Comparison of ENCODE assay signal across 8 cellular contexts in the genomic region with DNA sequence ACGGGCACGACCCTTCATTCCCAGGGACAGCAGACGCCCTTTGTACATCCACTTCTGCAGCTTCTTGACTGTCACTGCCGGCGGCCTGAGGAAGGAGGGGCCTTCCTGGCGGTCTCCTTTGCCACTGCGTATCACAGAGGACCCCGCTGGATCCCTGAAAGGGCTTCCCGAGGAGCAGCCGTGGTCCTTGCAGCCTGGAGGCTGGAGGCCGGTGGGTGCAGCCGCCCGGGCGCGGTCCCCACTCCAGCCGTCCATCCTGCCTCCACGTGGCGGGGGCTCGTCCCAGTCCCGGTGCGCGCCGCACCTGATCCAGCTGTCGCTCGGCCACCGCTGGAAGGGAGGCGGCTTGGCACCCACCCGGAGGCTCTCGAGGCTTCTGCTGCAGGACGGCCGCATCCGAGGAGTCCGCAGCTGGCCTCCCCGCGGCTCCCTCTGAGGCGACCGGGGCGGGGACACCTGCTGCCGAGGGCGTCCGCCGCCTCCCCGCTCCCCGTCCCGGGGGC. TPM values are rescaled to one million over a fixed set of nuclear protein-coding genes. Genes with fewer than 3 reads are reported as not detected.
A peak's percentile ranks its signal among the peaks of the same experiment; 100 is the strongest.
DNase-seq lines count a peak whose midpoint lies in the region; ATAC-seq and TF ChIP-seq lines count a peak whose summit lies in the region.

No MANE protein-coding gene starts in this region.

- H2BK15ac ChIP-seq in neuronal stem cell (ENCODE audit: low read length): peak overlapping the region; percentile 75

- H3K4me2 ChIP-seq in neuronal stem cell (ENCODE audit: insufficient read depth, low read length, poor library complexity, severe bottlenecking): peak overlapping the region; percentile 80

- no peak overlapping the region for H2BK120ac ChIP-seq in neuronal stem cell (ENCODE audit: low read depth, low read length)

- peaks cover 2% of the 10 kb centered on the region for H3K36me3 Mint-ChIP-seq in activated CD8-positive, alpha-beta T cell treated with anti-CD3 and anti-CD28 coated beads, Interleukin-2, amount 10 ng/mL, durations not matched to agents 7 days and 5 days (ENCODE audit: low read depth)

- H3K27me3 ChIP-seq in MG63: no peaks in the 10 kb centered on the region
- H3K27me3 ChIP-seq in neuronal stem cell (ENCODE audit: control insufficient read depth in 3 of 3, insufficient read depth in 3 of 3, low read depth in 1 of 3, low read length in 3 of 3): peaks cover 0 to 34% (median 0%) of the 10 kb centered on the region in 3 experiments

- H3K4me1 Mint-ChIP-seq in activated CD8-positive, alpha-beta T cell treated with anti-CD3 and anti-CD28 coated beads, Interleukin-2, amount 10 ng/mL, durations not matched to agents 7 days and 5 days (ENCODE audit: low read depth): peaks cover 25% of the 10 kb centered on the region

- H3K27me3 Mint-ChIP-seq in activated CD8-positive, alpha-beta T cell treated with anti-CD3 and anti-CD28 coated beads, Interleukin-2, amount 10 ng/mL, durations not matched to agents 7 days and 5 days (ENCODE audit: low read depth): peaks cover 5% of the 10 kb centered on the region

- H2AFZ ChIP-seq in neuronal stem cell (ENCODE audit: low read length): peak overlapping the region; percentile 98

- H2BK12ac ChIP-seq in neuronal stem cell (ENCODE audit: low read length): no peak overlapping the region

- peak overlapping the region; percentile 73 for H3K4me3 ChIP-seq in MG63
- H3K4me3 ChIP-seq in fibroblast of the aortic adventitia (ENCODE audit: low read depth, low read length): peak overlapping the region; percentile 70
- H3K4me3 ChIP-seq in neuronal stem cell (ENCODE audit: low read length in 2 of 2): peak overlapping the region; percentile 57 to 89
- peak overlapping the region; percentile 61 for H3K4me3 ChIP-seq in urinary bladder (ENCODE audit: low read depth, low read length)

- H3K36me3 ChIP-seq in MG63 (no peaks in the 10 kb centered on the region), neuronal stem cell (replicated peaks in 1 of 2; ENCODE audit: control insufficient read depth in 2 of 2, insufficient read depth in 2 of 2, low read length in 2 of 2) (no peaks in the 10 kb centered on the region), urinary bladder (ENCODE audit: insufficient read depth) (no peaks in the 10 kb centered on the region)

- peak overlapping the region; percentile 94 for H3K9ac ChIP-seq in neuronal stem cell (ENCODE audit: low read depth, low read length, poor library complexity)

- H3K9me3 ChIP-seq in MG63 (no peaks in the 10 kb centered on the region), neuronal stem cell (replicated peaks in 1 of 2; ENCODE audit: control insufficient read depth in 2 of 2, insufficient read depth in 1 of 2, low read depth in 1 of 2, low read length in 2 of 2) (no peaks in the 10 kb centered on the region)

- H3K4me1 ChIP-seq in neuronal stem cell (ENCODE audit: control insufficient read depth in 2 of 2, insufficient read depth in 1 of 2, low read depth in 1 of 2, low read length in 2 of 2) (peaks cover 1 to 4% of the 10 kb centered on the region in 2 donors), urinary bladder (ENCODE audit: insufficient read depth) (no peaks in the 10 kb centered on the region)

- H3K14ac ChIP-seq in neuronal stem cell (ENCODE audit: low read length): peak overlapping the region; percentile 89

- H2AK5ac ChIP-seq in neuronal stem cell (ENCODE audit: low read depth, low read length): peak overlapping the region; percentile 63

- CTCF ChIA-PET in activated CD8-positive, alpha-beta T cell treated with anti-CD3 and anti-CD28 coated beads, Interleukin-2, amount 10 ng/mL, durations not matched to agents 7 days and 5 days (lab: Charles Lee): interaction anchor here (0.7 to 3.0 kb wide), 5 partner anchors 10 to 256 kb away, joined by 3 to 11 read pairs (median 5); no protein-coding TSS in a partner anchor

- no peak overlapping the region for H3K4ac ChIP-seq in neuronal stem cell (ENCODE audit: low read length)

- POLR2A ChIA-PET in activated CD8-positive, alpha-beta T cell treated with anti-CD3 and anti-CD28 coated beads, Interleukin-2, amount 10 ng/mL, durations not matched to agents 7 days and 5 days (lab: Charles Lee): interaction anchor here (0.8 to 1.5 kb wide), 4 partner anchors 21 to 76 kb away, joined by 3 read pairs; partner anchors contain the start of genes BCL10 and C1orf52

- WGBS in neuronal stem cell (ENCODE audit: extremely low coverage in 2 of 2, insufficient read length in 2 of 2, insufficient replicate concordance in 1 of 2), 2 donors: no CpG with 5 or more reads among the region's 45 CpGs
- 1% methylated on average over 45 of the region's 45 CpGs for WGBS in urinary bladder

- no peak for TF ChIP-seq CTCF in fibroblast of the aortic adventitia (IDR thresholded peaks at IDR 0.05; ENCODE audit: insufficient read depth, low read length)

- H3K18ac ChIP-seq in neuronal stem cell (ENCODE audit: low read length): peak overlapping the region; percentile 99

- no peak overlapping the region for H4K8ac ChIP-seq in neuronal stem cell (ENCODE audit: low read depth, low read length)

- H4K91ac ChIP-seq in neuronal stem cell (ENCODE audit: low read depth, low read length, poor library complexity): no peak overlapping the region

- peaks cover 6% of the 10 kb centered on the region for H3K79me1 ChIP-seq in neuronal stem cell (ENCODE audit: low read depth, low read length)

- H3K27ac ChIP-seq in neuronal stem cell (replicated peaks; ENCODE audit: low read length): peak overlapping the region; percentile 98
- peak overlapping the region; percentile 53 for H3K27ac ChIP-seq in urinary bladder (ENCODE audit: low read depth)

- peak overlapping the region; percentile 21 for H3K27ac Mint-ChIP-seq in activated CD8-positive, alpha-beta T cell treated with anti-CD3 and anti-CD28 coated beads, Interleukin-2, amount 10 ng/mL, durations not matched to agents 7 days and 5 days

- no peaks in the 10 kb centered on the region for H3K9me3 Mint-ChIP-seq in activated CD8-positive, alpha-beta T cell treated with anti-CD3 and anti-CD28 coated beads, Interleukin-2, amount 10 ng/mL, durations not matched to agents 7 days and 5 days (ENCODE audit: insufficient read depth)

- H3K23ac ChIP-seq in neuronal stem cell (ENCODE audit: low read depth, low read length, poor library complexity): peak overlapping the region; percentile 98

- peak; percentile 41 for ATAC-seq in GM18502 (IDR thresholded peaks at IDR 0.05; ENCODE audit: poor library complexity, unreplicated experiment)
- peak; percentile 59 for ATAC-seq in activated CD8-positive, alpha-beta T cell treated with anti-CD3 and anti-CD28 coated beads, Interleukin-2, amount 10 ng/mL, durations not matched to agents 7 days and 5 days

- peak overlapping the region; percentile 98 for H2BK5ac ChIP-seq in neuronal stem cell (ENCODE audit: low read length)

- peak overlapping the region; percentile 83 for H3K4me3 Mint-ChIP-seq in activated CD8-positive, alpha-beta T cell treated with anti-CD3 and anti-CD28 coated beads, Interleukin-2, amount 10 ng/mL, durations not matched to agents 7 days and 5 days

- DNase-seq in HCEC 1CT (peak; percentile 9), MG63 (no peak), fibroblast of the aortic adventitia (ENCODE audit: low read depth) (no peak), neuronal stem cell (ENCODE audit: low spot score) (peak; percentile 36), occipital lobe (lab: John Stamatoyannopoulos, UW) (no peak)
- peak; percentile 56 for DNase-seq in activated CD8-positive, alpha-beta T cell treated with anti-CD3 and anti-CD28 coated beads, Interleukin-2, amount 10 ng/mL, durations not matched to agents 7 days and 5 days

RNA-seq across cellular contexts. Expression of gene SYDE2, which starts 0.4 kb away (rescaled TPM):
- total RNA-seq in MG63 (2014; rRNA removed; shearing (Covaris generic); ENCODE audit: low replicate concordance): 1.3 and 2.8 TPM in 2 replicates
- 1 to 10 TPM; 1.9 to 2.6 TPM for total RNA-seq in activated CD8-positive, alpha-beta T cell treated with anti-CD3 and anti-CD28 coated beads, Interleukin-2, amount 10 ng/mL, durations not matched to agents 7 days and 5 days
- total RNA-seq in fibroblast of the aortic adventitia (ENCODE audit: low replicate concordance) (5.2 and 6.5 TPM in 2 replicates), urinary bladder (54.0 TPM), occipital lobe (2.3 TPM)
- polyA plus RNA-seq in neuronal stem cell (2013, experiment 1 of 2): 6.4 TPM
- 6.2 TPM for polyA plus RNA-seq in neuronal stem cell (2013, experiment 2 of 2)
- polyA plus RNA-seq in urinary bladder: 6.7 TPM

RNA-seq across cellular contexts. Expression of gene C1orf52, which starts 59.0 kb away (rescaled TPM):
- 16.4 and 19.8 TPM in 2 replicates for total RNA-seq in MG63 (2014; rRNA removed; shearing (Covaris generic); ENCODE audit: low replicate concordance)
- total RNA-seq in activated CD8-positive, alpha-beta T cell treated with anti-CD3 and anti-CD28 coated beads, Interleukin-2, amount 10 ng/mL, durations not matched to agents 7 days and 5 days: 10 to 100 TPM; 25.5 to 29.5 TPM
- total RNA-seq in fibroblast of the aortic adventitia (ENCODE audit: low replicate concordance) (9.2 and 10.8 TPM in 2 replicates), urinary bladder (21.5 TPM), occipital lobe (21.5 TPM)
- 34.5 TPM for polyA plus RNA-seq in neuronal stem cell (2013, experiment 1 of 2)
- 35.0 TPM for polyA plus RNA-seq in neuronal stem cell (2013, experiment 2 of 2)
- 27.8 TPM for polyA plus RNA-seq in urinary bladder

Comparison
In these comparisons a context has a peak if more than half of its experiments do, and no peak if none do; other contexts are left out.
1. DNase-seq: peak in HCEC 1CT (single experiment), activated CD8-positive, alpha-beta T cell treated with anti-CD3 and anti-CD28 coated beads, Interleukin-2, amount 10 ng/mL, durations not matched to agents 7 days and 5 days (single experiment) and neuronal stem cell (single experiment); none in MG63 (single experiment), fibroblast of the aortic adventitia (single experiment) and occipital lobe (single experiment).
2. Peak in every context shown above with its lines, with median percentiles within 50 percentile points of each other: H3K4me3 ChIP-seq.